14 cellular contexts compared by ENCODE assay signal in the genomic region with DNA sequence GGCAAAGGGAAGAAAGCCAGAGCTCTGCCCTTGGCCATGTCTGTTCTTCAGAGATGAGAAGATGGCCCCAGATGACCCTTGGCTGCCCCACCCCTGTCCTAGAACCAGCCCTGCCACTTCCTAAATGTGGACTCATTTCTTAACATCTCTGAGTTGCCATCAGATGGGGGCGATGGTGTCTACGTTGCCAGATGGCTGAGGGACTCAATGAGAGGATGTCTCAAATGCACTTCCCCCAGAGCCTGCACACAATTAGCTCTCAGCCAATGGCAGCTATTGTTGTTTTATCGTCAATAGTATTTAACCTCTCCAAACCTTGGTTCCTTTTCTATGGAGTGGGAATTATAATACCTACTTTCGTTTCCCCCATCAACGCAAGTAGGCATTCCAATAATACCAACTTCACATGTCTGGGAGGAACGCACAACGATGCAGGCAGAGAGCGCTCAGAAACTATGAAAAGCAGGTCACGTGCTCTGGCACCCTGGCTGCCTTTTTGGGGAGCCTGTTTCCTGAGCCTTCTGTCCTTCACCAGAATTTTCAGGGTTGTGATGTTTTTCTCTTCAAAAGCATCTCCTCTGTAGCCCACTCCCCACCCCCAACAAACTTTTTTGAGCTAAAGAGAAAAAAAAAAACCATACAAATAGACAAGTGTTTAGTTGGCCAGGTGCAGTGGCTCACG.
A peak's percentile ranks its signal among the peaks of the same experiment; 100 is the strongest.
DNase-seq lines count a peak whose midpoint lies in the region; ATAC-seq, FAIRE-seq and TF ChIP-seq lines count a peak whose summit lies in the region.
"Had no signal": no experiment of that assay in that cellular context is flagged by ENCODE, and none has a peak within 500 bp of the region (broad histone marks: within the 10 kb centered on the region; RNA-seq: fewer than 3 reads in every experiment).

No MANE protein-coding gene starts in this region.

- no peaks in the 10 kb centered on the region for H3K9me3 ChIP-seq in SK-N-SH
- H3K9me3 ChIP-seq in adipocyte (ENCODE audit: control insufficient read depth, low read length) = no peaks in the 10 kb centered on the region
- no peaks in the 10 kb centered on the region for H3K9me3 ChIP-seq in HepG2 (ENCODE audit: low read length)
- H3K9me3 ChIP-seq in tibial artery = no peaks in the 10 kb centered on the region

- CTCF ChIA-PET in SK-N-SH (lab: Yijun Ruan, JAX) (interaction anchor here (0.6 to 1.4 kb wide), 6 partner anchors 23 to 278 kb away, joined by 3 to 6 read pairs (median 3); no protein-coding TSS in a partner anchor), HepG2 (lab: Yijun Ruan, JAX; ENCODE audit: low intra/inter-chr PET ratio, low total read pairs) (no interaction called here)

- H3K36me3 ChIP-seq in SK-N-SH (replicated peaks in 1 of 2; ENCODE audit: control insufficient read depth in 1 of 2, insufficient read depth in 2 of 2, low read length in 1 of 2) = no peaks in the 10 kb centered on the region
- H3K36me3 ChIP-seq in adipocyte (ENCODE audit: control insufficient read depth, insufficient read depth, low read length, severe bottlenecking) = no peaks in the 10 kb centered on the region
- H3K36me3 ChIP-seq in HepG2 (replicated peaks in 1 of 2; ENCODE audit: control insufficient read depth in 1 of 2, insufficient read depth in 2 of 2, low read length in 2 of 2) = no peaks in the 10 kb centered on the region
- no peaks in the 10 kb centered on the region for H3K36me3 ChIP-seq in tibial artery

- H3K27ac ChIP-seq in SK-N-SH (ENCODE audit: low read depth in 2 of 2, low read length in 1 of 2) = peak overlapping the region in 1 of 2 experiments; percentile 97; a peak in 2 of 4 replicates
- H3K27ac ChIP-seq in HepG2 (ENCODE audit: extremely low read length, insufficient read depth, low read length) = no peak overlapping the region
- H3K27ac ChIP-seq in tibial artery = peak overlapping the region; percentile 89 to 90

- TF ChIP-seq CTCF in SK-N-SH (IDR thresholded peaks at IDR 0.05) = 0 out of 2 replicates have a peak, but pooled peaks have one; percentile 19
- 0 out of 2 replicates have a peak, but pooled peaks have one; percentile 12 for TF ChIP-seq CTCF in HepG2 (CRISPR knock-in tag; IDR thresholded peaks at IDR 0.05)
- no peak for TF ChIP-seq CTCF in tibial artery (IDR thresholded peaks at IDR 0.05)

- no TSS peak for BruUV-seq in HepG2 (replicated peaks; lab: Mats Ljungman, UMichigan)

- TF ChIP-seq EP300 in SK-N-SH (IDR thresholded peaks at IDR 0.05; ENCODE audit: borderline replicate concordance in 1 of 2, low read depth in 1 of 2, low read length in 1 of 2) (no peak), HepG2 (IDR thresholded peaks at IDR 0.05; ENCODE audit: low read depth in 2 of 2, low read length in 2 of 2) (no peak), HepG2 (CRISPR knock-in tag; IDR thresholded peaks at IDR 0.05; ENCODE audit: borderline replicate concordance) (no peak)

- H3K4me3 ChIP-seq in SK-N-SH (ENCODE audit: low read depth in 2 of 2, low read length in 1 of 2) = no peak overlapping the region
- H3K4me3 ChIP-seq in adipocyte (ENCODE audit: low read length) = no peak overlapping the region
- no peak overlapping the region for H3K4me3 ChIP-seq in HepG2 (replicated peaks in 1 of 3; ENCODE audit: insufficient read depth in 1 of 3, low read depth in 2 of 3, low read length in 3 of 3)
- no peak overlapping the region for H3K4me3 ChIP-seq in tibial artery

- H3K4me1 ChIP-seq in SK-N-SH (ENCODE audit: control insufficient read depth in 1 of 2, insufficient read depth in 2 of 2, low read depth in 1 of 2, low read length in 1 of 2) (peaks cover 34 to 42% of the 10 kb centered on the region in 2 experiments), adipocyte (ENCODE audit: control insufficient read depth, insufficient read depth, low read length) (peaks cover 58% of the 10 kb centered on the region), HepG2 (ENCODE audit: insufficient read depth, low read length) (peaks cover 10% of the 10 kb centered on the region), tibial artery (peaks cover 0 to 78% (median 67%) of the 10 kb centered on the region in 4 donors)

- H3K9ac ChIP-seq in SK-N-SH (no peak overlapping the region), adipocyte (ENCODE audit: low read length) (peak overlapping the region; percentile 88), HepG2 (ENCODE audit: insufficient read depth, low read depth, low read length) (no peak overlapping the region)

- H3K4me2 ChIP-seq in SK-N-SH = no peak overlapping the region
- H3K4me2 ChIP-seq in HepG2 (ENCODE audit: low read depth, low read length) = no peak overlapping the region

- POLR2A ChIA-PET in SK-N-SH (lab: Yijun Ruan, JAX) (no interaction called here), HepG2 (lab: Yijun Ruan, JAX) (no interaction called here)

- DNase-seq in SK-N-SH (no peak), adipocyte (ENCODE audit: low read depth) (no peak), HepG2 (ENCODE audit: low spot score) (no peak), tibial artery (peak in 1 of 2 donors; percentile 65), EL (no peak), NCI-H1930 (lab: John Stamatoyannopoulos, UW) (no peak)
- DNase-seq: activated CD4-positive, alpha-beta T cell treated with anti-CD3 and anti-CD28 coated beads for 4 hours; DMS79 treated with DMSO at 0.1 percent for 48 hours; immature natural killer cell; naive thymus-derived CD4-positive, alpha-beta T cell; NK-92 treated with Interleukin-12 subunit alpha and Interleukin-12 subunit beta, amount 100 ng/mL, for 24 hours had no signal

- H4K20me1 ChIP-seq in SK-N-SH (ENCODE audit: insufficient read depth) (no peaks in the 10 kb centered on the region), HepG2 (ENCODE audit: insufficient read depth, low read length) (no peaks in the 10 kb centered on the region)

- H3K27me3 ChIP-seq in SK-N-SH (ENCODE audit: insufficient read depth) (no peaks in the 10 kb centered on the region), adipocyte (replicated peaks; ENCODE audit: control insufficient read depth, insufficient read depth, low read length) (no peaks in the 10 kb centered on the region), HepG2 (ENCODE audit: control insufficient read depth in 1 of 2, insufficient read depth in 2 of 2, low read length in 2 of 2) (peaks cover 0 to 4% of the 10 kb centered on the region in 2 experiments; a peak in 3 of 5 replicates), tibial artery (no peaks in the 10 kb centered on the region)

- no peak for TF ChIP-seq POLR2A in HepG2 (IDR thresholded peaks at IDR 0.05; ENCODE audit: insufficient read depth in 1 of 2, low read depth in 2 of 2, low read length in 2 of 2)

- no peak for ATAC-seq in SK-N-SH treated with all-trans-retinoic acid at 6 μM for 48 hours
- ATAC-seq in HepG2 = no peak
- no peak for ATAC-seq in HG03108 (IDR thresholded peaks at IDR 0.05; ENCODE audit: unreplicated experiment)
- ATAC-seq: naive thymus-derived CD4-positive, alpha-beta T cell had no signal

- TF ChIP-seq RAD21 in SK-N-SH (IDR thresholded peaks at IDR 0.05; ENCODE audit: low read length) (peak; percentile 37; the same call in 1 of the 2 replicates), HepG2 (CRISPR knock-in tag; IDR thresholded peaks at IDR 0.05) (no peak)

- peaks cover 26% of the 10 kb centered on the region for H3F3A ChIP-seq in SK-N-SH (replicated peaks; ENCODE audit: insufficient read depth)

- H3K79me2 ChIP-seq in SK-N-SH (ENCODE audit: insufficient read depth) (no peaks in the 10 kb centered on the region), HepG2 (ENCODE audit: insufficient read depth, low read length) (no peaks in the 10 kb centered on the region)

- H3K9me2 ChIP-seq in SK-N-SH = no peaks in the 10 kb centered on the region

- H2AFZ ChIP-seq in SK-N-SH (ENCODE audit: low read depth) (no peak overlapping the region), HepG2 (ENCODE audit: low read length) (no peak overlapping the region)

- no peak for FAIRE-seq in HepG2 (lab: Jason Lieb, UNC)
- FAIRE-seq: H54 had no signal

- 91% methylated on average over 10 of the region's 10 CpGs for WGBS in SK-N-SH (ENCODE audit: low lambda C conversion rate)
- 68% methylated on average over 10 of the region's 10 CpGs for WGBS in HepG2 (ENCODE audit: low lambda C conversion rate)

- in situ Hi-C loops in HepG2 (cut with HindIII; ENCODE audit: extremely low pct_ligation_motif_present, low pct_unique_long_range_greater_than_20kb) = no loop called here

- intact Hi-C loops in HepG2 (cut with micrococcal nuclease; ENCODE audit: unreplicated experiment) (no loop called here), tibial artery (cut with DNase I; ENCODE audit: low total_unique reads) (no loop called here)

TF ChIP-seq in SK-N-SH, 30 proteins besides CTCF, POLR2A, EP300 and RAD21 (continues in another document):
- TF ChIP-seq, protein P1, sequence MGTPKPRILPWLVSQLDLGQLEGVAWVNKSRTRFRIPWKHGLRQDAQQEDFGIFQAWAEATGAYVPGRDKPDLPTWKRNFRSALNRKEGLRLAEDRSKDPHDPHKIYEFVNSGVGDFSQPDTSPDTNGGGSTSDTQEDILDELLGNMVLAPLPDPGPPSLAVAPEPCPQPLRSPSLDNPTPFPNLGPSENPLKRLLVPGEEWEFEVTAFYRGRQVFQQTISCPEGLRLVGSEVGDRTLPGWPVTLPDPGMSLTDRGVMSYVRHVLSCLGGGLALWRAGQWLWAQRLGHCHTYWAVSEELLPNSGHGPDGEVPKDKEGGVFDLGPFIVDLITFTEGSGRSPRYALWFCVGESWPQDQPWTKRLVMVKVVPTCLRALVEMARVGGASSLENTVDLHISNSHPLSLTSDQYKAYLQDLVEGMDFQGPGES (IDR thresholded peaks at IDR 0.05; ENCODE audit: low read depth, low read length) = no peak

TF ChIP-seq in SK-N-SH treated with all-trans-retinoic acid at 6 μM for 48 hours, 23 proteins besides CTCF, POLR2A, EP300 and RAD21 (continues in another document):
- no peak for TF ChIP-seq PPARA (CRISPR knock-in tag; IDR thresholded peaks at IDR 0.05; ENCODE audit: borderline replicate concordance)

Comparison
In these comparisons a context has a peak if more than half of its experiments do, and no peak if none do; other contexts are left out.
1. CTCF ChIP-seq: peak in SK-N-SH (single experiment) and HepG2 (single experiment); none in tibial artery (0 of 2).
2. Of the 25 proteins assayed by ChIP-seq in both HepG2 and SK-N-SH: peak only in HepG2: none; only in SK-N-SH: RAD21; in both: CTCF; in neither: 23.